2 cellular contexts compared by ENCODE assay signal in genomic region chr19:47761566-47761965, GRCh38.
TF ChIP-seq lines count a peak whose summit lies in the region.

No MANE protein-coding gene starts in this region.

TF ChIP-seq in HCT116, 20 proteins besides CTCF, POLR2A, EP300 and RAD21:
- TF ChIP-seq JUND (IDR thresholded peaks at IDR 0.05): no peak
- peak; percentile 34; the same call in 1 of the 2 replicates for TF ChIP-seq POLR2AphosphoS5 (IDR thresholded peaks at IDR 0.05; ENCODE audit: low read depth, low read length)

TF ChIP-seq in K562, 482 proteins besides CTCF, POLR2A, EP300 and RAD21:
- TF ChIP-seq POLR2B (IDR thresholded peaks at IDR 0.05; ENCODE audit: low read depth, partially characterized antibody) (peak; percentile 25), ZNF77 (CRISPR knock-in tag; IDR thresholded peaks at IDR 0.05) (no peak)
